Comparison of ENCODE assay signal across 15 cellular contexts in genomic region chr1:77796695-77797405, GRCh38. TPM values are rescaled to one million over a fixed set of nuclear protein-coding genes. Genes with fewer than 3 reads are reported as not detected.
DNase-seq lines count a peak whose midpoint lies in the region; FAIRE-seq and TF ChIP-seq lines count a peak whose summit lies in the region.
"Had no signal": no experiment of that assay in that cellular context is flagged by ENCODE, and none has a peak within 500 bp of the region (broad histone marks: within the 10 kb centered on the region; RNA-seq: fewer than 3 reads in every experiment).

No MANE protein-coding gene starts in this region.

- TF ChIP-seq CTCF in MCF 10A (IDR thresholded peaks at IDR 0.05; ENCODE audit: unreplicated experiment), result no peak
- no peak for TF ChIP-seq CTCF in breast epithelium (IDR thresholded peaks at IDR 0.05)

- peaks cover 6% of the 10 kb centered on the region for H3K4me1 Mint-ChIP-seq in MCF 10A (ENCODE audit: insufficient read depth, unreplicated experiment)
- H3K4me1 Mint-ChIP-seq: nephron progenitor cell had no signal

- intact Hi-C loops in MCF 10A (cut with micrococcal nuclease), result no loop called here
- intact Hi-C loops in breast epithelium (cut with DNase I; ENCODE audit: low total_unique reads), result no loop called here

- no peak for TF ChIP-seq POLR2A in breast epithelium (IDR thresholded peaks at IDR 0.05)

- peaks cover 24% of the 10 kb centered on the region for H3K36me3 Mint-ChIP-seq in MCF 10A (ENCODE audit: insufficient read depth, unreplicated experiment)

- CTCF ChIA-PET in MCF 10A (lab: Yijun Ruan, JAX), result interaction anchor here (0.6 to 0.7 kb wide), 5 partner anchors 15 to 29 kb away, joined by 3 to 5 read pairs (median 3); no protein-coding TSS in a partner anchor

- peaks cover 0 to 4% of the 10 kb centered on the region in 2 donors for H3K4me1 ChIP-seq in breast epithelium
- H3K4me1 ChIP-seq: adrenal gland had no signal

- no TSS peak for BruUV-seq in MCF 10A (replicated peaks; lab: Mats Ljungman, UMichigan)

- H3K36me3 ChIP-seq in breast epithelium, result no peaks in the 10 kb centered on the region
- H3K36me3 ChIP-seq: adrenal gland, thyroid gland had no signal

- no peak for FAIRE-seq in urothelium cell line (lab: Jason Lieb, UNC)

- H3K27ac ChIP-seq in breast epithelium (peak overlapping the region in 1 of 2 donors; percentile 54), caudate nucleus (ENCODE audit: low read depth, low read length) (peak overlapping the region; percentile 97)
- H3K27ac ChIP-seq: adrenal gland had no signal

- DNase-seq in MCF 10A (ENCODE audit: unreplicated experiment) (no peak), breast epithelium (ENCODE audit: low spot score in 2 of 2) (no peak), caudate nucleus (lab: John Stamatoyannopoulos, UW) (peak in 50 of 61 donors; percentile 2 to 73 (median 27)), lung microvascular endothelial cell (ENCODE audit: low read depth in 2 of 2) (peak; percentile 70 to 99), urothelium cell line (ENCODE audit: low spot score) (peak; percentile 10), NCI-H82 (lab: John Stamatoyannopoulos, UW) (no peak), NCI-H446 (lab: John Stamatoyannopoulos, UW) (no peak), T1000 (lab: John Stamatoyannopoulos, UW) (no peak)
- DNase-seq: adrenal gland; Calu3; effector CD4-positive, alpha-beta T cell; KBM-7; NCI-H1930; nephron progenitor cell; thyroid gland had no signal

- POLR2A ChIA-PET in MCF 10A (lab: Yijun Ruan, JAX), result interaction anchor here (0.9 to 1.6 kb wide), 5 partner anchors 13 to 38 kb away, joined by 3 to 5 read pairs (median 4); partner anchors contain the start of gene MIGA1

- H3K27ac Mint-ChIP-seq in MCF 10A (ENCODE audit: low read depth, unreplicated experiment), result peak overlapping the region; percentile 42
- H3K27ac Mint-ChIP-seq: nephron progenitor cell had no signal

- no peak overlapping the region for H3K4me3 ChIP-seq in breast epithelium
- H3K4me3 ChIP-seq: adrenal gland, thyroid gland had no signal

- H3K9me3 Mint-ChIP-seq in MCF 10A (ENCODE audit: unreplicated experiment), result no peaks in the 10 kb centered on the region
- H3K9me3 Mint-ChIP-seq: nephron progenitor cell had no signal

- no peaks in the 10 kb centered on the region for H3K27me3 ChIP-seq in breast epithelium
- H3K27me3 ChIP-seq: adrenal gland, thyroid gland had no signal

- no peaks in the 10 kb centered on the region for H3K9me3 ChIP-seq in breast epithelium
- H3K9me3 ChIP-seq: adrenal gland, thyroid gland had no signal

- H3K27me3 Mint-ChIP-seq in MCF 10A (ENCODE audit: insufficient read depth, unreplicated experiment), result no peaks in the 10 kb centered on the region

- H3K4me3 Mint-ChIP-seq in MCF 10A (ENCODE audit: unreplicated experiment), result no peak overlapping the region
- H3K4me3 Mint-ChIP-seq: nephron progenitor cell had no signal

RNA-seq across cellular contexts. Expression of gene MIGA1, which starts 17.4 kb away (rescaled TPM):
- 13.2 and 19.9 TPM in 2 replicates for total RNA-seq in MCF 10A (2022)
- total RNA-seq in breast epithelium, result 10 to 100 TPM; 20.3 to 30.3 (median 22.2) TPM
- 8.1 and 20.8 TPM in 2 replicates for total RNA-seq in lung microvascular endothelial cell

RNA-seq across cellular contexts. Expression of gene USP33, which starts 37.2 kb away (rescaled TPM):
- total RNA-seq in MCF 10A (2022), result 39.7 and 45.1 TPM in 2 replicates
- 100 to 1,000 TPM in 2 of 3 donors, 10 to 100 TPM in 1; 96.4 to 144 (median 133) TPM for total RNA-seq in breast epithelium
- 59.1 and 123 TPM in 2 replicates for total RNA-seq in lung microvascular endothelial cell

Comparison
In these comparisons a context has a peak if more than half of its experiments do, and no peak if none do; other contexts are left out.
1. DNase-seq: peak in caudate nucleus (50 of 61), lung microvascular endothelial cell (2 of 2) and urothelium cell line (single experiment); none in MCF 10A (single experiment), breast epithelium (0 of 2), NCI-H82 (single experiment), NCI-H446 (0 of 2) and T1000 (single experiment).